Comparison of ENCODE assay signal across 15 cellular contexts in genomic region chr2:151111599-151112278, GRCh38.
A peak's percentile ranks its signal among the peaks of the same experiment; 100 is the strongest.
DNase-seq lines count a peak whose midpoint lies in the region; ATAC-seq and TF ChIP-seq lines count a peak whose summit lies in the region.
"Had no signal": no experiment of that assay in that cellular context is flagged by ENCODE, and none has a peak within 500 bp of the region (broad histone marks: within the 10 kb centered on the region; RNA-seq: fewer than 3 reads in every experiment).

No MANE protein-coding gene starts in this region.

- no peak overlapping the region for H3K9ac ChIP-seq in fibroblast of lung (ENCODE audit: insufficient read depth, low read length)

- no peak overlapping the region for H3K27ac ChIP-seq in fibroblast of lung (ENCODE audit: insufficient read depth, low read length)
- no peak overlapping the region for H3K27ac ChIP-seq in gastrocnemius medialis

- no peak for TF ChIP-seq CTCF in fibroblast of lung (conservative IDR thresholded peaks at IDR 0.05 in 1 of 2, IDR thresholded peaks at IDR 0.05 in 1 of 2; ENCODE audit: low read depth in 1 of 2, low read length in 2 of 2)
- TF ChIP-seq CTCF in gastrocnemius medialis (IDR thresholded peaks at IDR 0.05 in 4 of 5, conservative IDR thresholded peaks at IDR 0.05 in 1 of 5), result no peak

- peaks cover 0 to 6% of the 10 kb centered on the region in 2 donors for H3K9me3 Mint-ChIP-seq in activated T-cell treated with anti-CD3 and anti-CD28 coated beads, Interleukin-2, amount 50 U/mL, for 72 hours

- no peak overlapping the region for H2AFZ ChIP-seq in fibroblast of lung (ENCODE audit: low read length)

- no peak overlapping the region for H3K4me2 ChIP-seq in fibroblast of lung (ENCODE audit: extremely low read depth, insufficient read depth, low read length)

- H3K79me2 ChIP-seq in fibroblast of lung (ENCODE audit: control insufficient read depth, insufficient read depth, low read length), result no peaks in the 10 kb centered on the region

- ATAC-seq in activated T-cell treated with anti-CD3 and anti-CD28 coated beads, Interleukin-2, amount 50 U/mL, for 72 hours (replicated peaks in 1 of 2), result peak; percentile 52 to 76
- ATAC-seq in gastrocnemius medialis (no peak), GM18498 (IDR thresholded peaks at IDR 0.05; ENCODE audit: unreplicated experiment) (no peak)
- ATAC-seq: natural killer cell treated with Interleukin-12 subunit alpha and Interleukin-12 subunit beta and Interleukin-15 and Interleukin-18, amount 100 ng/mL, for 72 hours had no signal

- H4K20me1 ChIP-seq in fibroblast of lung (ENCODE audit: control insufficient read depth, extremely low read depth, insufficient read depth, low read length), result no peaks in the 10 kb centered on the region

- no peak for TF ChIP-seq POLR2A in gastrocnemius medialis (IDR thresholded peaks at IDR 0.05)

- DNase-seq in activated T-cell treated with anti-CD3 and anti-CD28 coated beads, Interleukin-2, amount 50 U/mL, for 72 hours, result no peak
- no peak for DNase-seq in activated T-cell treated with anti-CD3 and anti-CD28 coated beads, Interleukin-2, amount 50 U/mL, for 48 hours
- DNase-seq in RKO (ENCODE audit: low spot score), result peak; percentile 73
- peak; percentile 82 to 84 for DNase-seq in fibroblast of lung (ENCODE audit: low read depth in 2 of 2)
- peak; percentile 61 for DNase-seq in skeletal muscle cell (ENCODE audit: low read depth)
- no peak for DNase-seq in gastrocnemius medialis
- no peak for DNase-seq in UCSD-AML1 (lab: John Stamatoyannopoulos, UW; ENCODE audit: unreplicated experiment)
- DNase-seq: central memory CD4-positive, alpha-beta T cell; head of caudate nucleus; NCI-H510A; stimulated activated CD4-positive, alpha-beta T cell treated with anti-CD3 and anti-CD28 coated beads, Interleukin-12 subunit alpha, Interleukin-12 subunit beta, amount 100 ng/mL, for 4 hours; stimulated activated naive CD4-positive, alpha-beta T cell treated with Interleukin-2 at 50 U/mL for 16 hours had no signal

- H3K9me3 ChIP-seq in fibroblast of lung (ENCODE audit: control insufficient read depth, insufficient read depth, low read depth, low read length) (no peaks in the 10 kb centered on the region), gastrocnemius medialis (no peaks in the 10 kb centered on the region)

- intact Hi-C loops in gastrocnemius medialis (cut with DNase I; ENCODE audit: low total_unique reads), result no loop called here

- no peak overlapping the region for H3K27ac Mint-ChIP-seq in activated T-cell treated with anti-CD3 and anti-CD28 coated beads, Interleukin-2, amount 50 U/mL, for 72 hours
- H3K27ac Mint-ChIP-seq: B cell; natural killer cell treated with Interleukin-12 subunit alpha and Interleukin-12 subunit beta and Interleukin-15 and Interleukin-18, amount 100 ng/mL, for 72 hours had no signal

- H3K27me3 Mint-ChIP-seq in activated T-cell treated with anti-CD3 and anti-CD28 coated beads, Interleukin-2, amount 50 U/mL, for 72 hours (ENCODE audit: low read depth), result peaks cover 12% of the 10 kb centered on the region

- H3K36me3 Mint-ChIP-seq in activated T-cell treated with anti-CD3 and anti-CD28 coated beads, Interleukin-2, amount 50 U/mL, for 72 hours (ENCODE audit: insufficient read depth in 2 of 2), result no peaks in the 10 kb centered on the region
- H3K36me3 Mint-ChIP-seq: natural killer cell treated with Interleukin-12 subunit alpha and Interleukin-12 subunit beta and Interleukin-15 and Interleukin-18, amount 100 ng/mL, for 72 hours had no signal

- no peaks in the 10 kb centered on the region for H3K4me1 ChIP-seq in fibroblast of lung (ENCODE audit: control insufficient read depth, extremely low read depth, insufficient read depth, low read length)
- H3K4me1 ChIP-seq in gastrocnemius medialis, result no peaks in the 10 kb centered on the region

- H3K4me3 ChIP-seq in fibroblast of lung (replicated peaks in 1 of 4; ENCODE audit: control extremely low read depth in 1 of 4, insufficient read depth in 1 of 4, low read depth in 3 of 4, low read length in 4 of 4) (no peak overlapping the region), skeletal muscle cell (ENCODE audit: low read depth, low read length) (no peak overlapping the region), gastrocnemius medialis (no peak overlapping the region)

- H3K27me3 ChIP-seq in fibroblast of lung (ENCODE audit: control insufficient read depth, insufficient read depth, low read length) (no peaks in the 10 kb centered on the region), gastrocnemius medialis (no peaks in the 10 kb centered on the region)

- H3K36me3 ChIP-seq in fibroblast of lung (ENCODE audit: control insufficient read depth, insufficient read depth, low read length), result no peaks in the 10 kb centered on the region
- H3K36me3 ChIP-seq in gastrocnemius medialis, result no peaks in the 10 kb centered on the region

- no peaks in the 10 kb centered on the region for H3K4me1 Mint-ChIP-seq in activated T-cell treated with anti-CD3 and anti-CD28 coated beads, Interleukin-2, amount 50 U/mL, for 72 hours (ENCODE audit: low read depth)
- H3K4me1 Mint-ChIP-seq: B cell had no signal

- no peak overlapping the region for H3K4me3 Mint-ChIP-seq in activated T-cell treated with anti-CD3 and anti-CD28 coated beads, Interleukin-2, amount 50 U/mL, for 72 hours
- H3K4me3 Mint-ChIP-seq: B cell; natural killer cell treated with Interleukin-12 subunit alpha and Interleukin-12 subunit beta and Interleukin-15 and Interleukin-18, amount 100 ng/mL, for 72 hours had no signal

- in situ Hi-C loops in gastrocnemius medialis (cut with MboI; ENCODE audit: low sequenced_read_pairs in 4 of 4), result no loop called here

Comparison
In these comparisons a context has a peak if more than half of its experiments do, and no peak if none do; other contexts are left out.
1. ATAC-seq: peak in activated T-cell treated with anti-CD3 and anti-CD28 coated beads, Interleukin-2, amount 50 U/mL, for 72 hours (2 of 2); none in gastrocnemius medialis (0 of 2) and GM18498 (single experiment).
2. DNase-seq: peak in RKO (single experiment), fibroblast of lung (2 of 2) and skeletal muscle cell (single experiment); none in activated T-cell treated with anti-CD3 and anti-CD28 coated beads, Interleukin-2, amount 50 U/mL, for 72 hours (0 of 2), activated T-cell treated with anti-CD3 and anti-CD28 coated beads, Interleukin-2, amount 50 U/mL, for 48 hours (0 of 2), gastrocnemius medialis (0 of 2) and UCSD-AML1 (single experiment).